11 cellular contexts compared by ENCODE assay signal in the genomic region with DNA sequence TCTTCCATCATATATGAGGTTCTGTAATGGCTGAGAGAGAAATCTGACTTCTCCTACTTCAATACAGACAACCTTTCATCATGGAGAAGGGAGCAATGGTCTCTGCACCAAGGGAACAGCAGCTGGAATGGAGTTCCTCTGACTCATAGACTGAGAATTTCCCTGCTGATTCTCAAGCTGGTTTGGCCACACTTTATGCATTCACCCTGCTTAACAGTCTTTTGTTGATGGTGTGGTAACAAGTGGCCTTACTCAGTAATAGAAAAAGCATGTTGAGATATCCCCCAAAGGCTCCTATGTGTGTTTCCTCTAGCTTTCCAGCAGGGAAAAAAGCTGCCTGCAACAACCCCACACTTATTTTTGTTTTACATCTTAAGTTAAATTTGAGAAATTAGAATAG.
DNase-seq lines count a peak whose midpoint lies in the region; ATAC-seq and TF ChIP-seq lines count a peak whose summit lies in the region.
"Had no signal": no experiment of that assay in that cellular context is flagged by ENCODE, and none has a peak within 500 bp of the region (broad histone marks: within the 10 kb centered on the region; RNA-seq: fewer than 3 reads in every experiment).

No MANE protein-coding gene starts in this region.

- no peaks in the 10 kb centered on the region for H3K4me1 ChIP-seq in body of pancreas

- no peaks in the 10 kb centered on the region for H3K9me3 ChIP-seq in body of pancreas
- H3K9me3 ChIP-seq: BLaER1 treated with 17β-estradiol and CSF1 and Interleukin-3, amounts not matched to agents 10 nM and 100 nM had no signal

- TF ChIP-seq POLR2A in body of pancreas (IDR thresholded peaks at IDR 0.05), result no peak

- no peak overlapping the region for H3K27ac ChIP-seq in body of pancreas
- H3K27ac ChIP-seq: BLaER1 treated with 17β-estradiol and CSF1 and Interleukin-3, amounts not matched to agents 10 nM and 100 nM; HL-60 had no signal

- DNase-seq in Right ventricle myocardium superior (no peak), cardiac septum (ENCODE audit: low spot score) (no peak), body of pancreas (peak in 1 of 4 donors; percentile 22), iris pigment epithelial cell (ENCODE audit: low read depth) (peak; percentile 99), COR-L47 (lab: John Stamatoyannopoulos, UW) (no peak)
- DNase-seq: activated gamma-delta T cell had no signal

- no peak for TF ChIP-seq CTCF in body of pancreas (IDR thresholded peaks at IDR 0.05)

- intact Hi-C loops in Right ventricle myocardium superior (cut with DNase I) (loop anchor here (10.0 kb wide), 1 partner anchor 129 kb away; no protein-coding TSS in a partner anchor), cardiac septum (cut with DNase I) (loop anchor here (10.0 kb wide), 1 partner anchor 139 kb away; no protein-coding TSS in a partner anchor), body of pancreas (cut with DNase I) (no loop called here)

- ATAC-seq in Right ventricle myocardium superior (ENCODE audit: poor library complexity), result peak; percentile 89
- ATAC-seq in body of pancreas, result peak; percentile 47
- ATAC-seq in GM21576 (IDR thresholded peaks at IDR 0.05; ENCODE audit: unreplicated experiment), result no peak
- ATAC-seq in HG03039 (IDR thresholded peaks at IDR 0.05; ENCODE audit: unreplicated experiment), result no peak
- ATAC-seq in GM18868 (IDR thresholded peaks at IDR 0.05; ENCODE audit: unreplicated experiment), result no peak

- no peaks in the 10 kb centered on the region for H3K27me3 ChIP-seq in body of pancreas
- H3K27me3 ChIP-seq: BLaER1 treated with 17β-estradiol and CSF1 and Interleukin-3, amounts not matched to agents 10 nM and 100 nM had no signal

- no peak overlapping the region for H3K4me3 ChIP-seq in body of pancreas
- H3K4me3 ChIP-seq: BLaER1 treated with 17β-estradiol and CSF1 and Interleukin-3, amounts not matched to agents 10 nM and 100 nM had no signal

- H3K36me3 ChIP-seq in body of pancreas (replicated peaks in 1 of 2; ENCODE audit: insufficient read depth in 1 of 2, low read depth in 2 of 2), result no peaks in the 10 kb centered on the region

Comparison
In these comparisons a context has a peak if more than half of its experiments do, and no peak if none do; other contexts are left out.
1. ATAC-seq: peak in Right ventricle myocardium superior (single experiment) and body of pancreas (single experiment); none in GM21576 (single experiment), HG03039 (single experiment) and GM18868 (single experiment).